ENCODE assay signal across 1 cellular context in the genomic region with DNA sequence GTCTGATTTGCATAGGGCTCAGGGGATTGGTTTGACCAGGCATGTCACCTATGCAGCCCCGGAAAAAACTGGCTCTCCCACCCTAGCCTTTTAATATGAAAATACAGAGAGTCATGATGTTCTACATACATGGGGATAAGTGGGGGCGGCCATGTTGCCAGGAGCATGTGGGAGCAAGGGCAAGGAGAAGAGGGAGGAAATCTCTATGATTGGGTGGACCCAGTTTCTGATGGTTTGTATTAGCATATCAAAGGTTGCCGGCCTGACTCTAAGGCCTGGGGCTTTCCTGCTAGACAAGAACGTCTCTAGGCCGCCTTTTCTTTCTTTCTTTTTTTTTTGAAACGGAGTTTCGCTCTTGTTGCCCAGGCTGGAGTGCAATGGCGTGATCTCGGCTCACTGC.
TF ChIP-seq lines count a peak whose summit lies in the region.

No MANE protein-coding gene starts in this region.

TF ChIP-seq in GM12878, 131 proteins besides CTCF, POLR2A, EP300 and RAD21 (continued from another document):
- TF ChIP-seq, protein P1, sequence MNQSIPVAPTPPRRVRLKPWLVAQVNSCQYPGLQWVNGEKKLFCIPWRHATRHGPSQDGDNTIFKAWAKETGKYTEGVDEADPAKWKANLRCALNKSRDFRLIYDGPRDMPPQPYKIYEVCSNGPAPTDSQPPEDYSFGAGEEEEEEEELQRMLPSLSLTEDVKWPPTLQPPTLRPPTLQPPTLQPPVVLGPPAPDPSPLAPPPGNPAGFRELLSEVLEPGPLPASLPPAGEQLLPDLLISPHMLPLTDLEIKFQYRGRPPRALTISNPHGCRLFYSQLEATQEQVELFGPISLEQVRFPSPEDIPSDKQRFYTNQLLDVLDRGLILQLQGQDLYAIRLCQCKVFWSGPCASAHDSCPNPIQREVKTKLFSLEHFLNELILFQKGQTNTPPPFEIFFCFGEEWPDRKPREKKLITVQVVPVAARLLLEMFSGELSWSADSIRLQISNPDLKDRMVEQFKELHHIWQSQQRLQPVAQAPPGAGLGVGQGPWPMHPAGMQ (IDR thresholded peaks at IDR 0.05; ENCODE audit: borderline replicate concordance): no peak
- TF ChIP-seq CREB1 (IDR thresholded peaks at IDR 0.05; ENCODE audit: low read depth): no peak
- no peak for TF ChIP-seq ZNF207 (IDR thresholded peaks at IDR 0.05; ENCODE audit: borderline replicate concordance)
- no peak for TF ChIP-seq JUND (IDR thresholded peaks at IDR 0.05; ENCODE audit: low read depth, low read length)
- TF ChIP-seq POLR2AphosphoS5 (IDR thresholded peaks at IDR 0.05; ENCODE audit: low read length): no peak
- TF ChIP-seq HCFC1 (IDR thresholded peaks at IDR 0.05; ENCODE audit: low read length): no peak
- no peak for TF ChIP-seq MXI1 (IDR thresholded peaks at IDR 0.05; ENCODE audit: low read depth, low read length)
- TF ChIP-seq IKZF2 (IDR thresholded peaks at IDR 0.05): no peak
- TF ChIP-seq RB1 (IDR thresholded peaks at IDR 0.05; ENCODE audit: borderline replicate concordance): no peak
